Comparison of ENCODE assay signal across 33 cellular contexts in the genomic region with DNA sequence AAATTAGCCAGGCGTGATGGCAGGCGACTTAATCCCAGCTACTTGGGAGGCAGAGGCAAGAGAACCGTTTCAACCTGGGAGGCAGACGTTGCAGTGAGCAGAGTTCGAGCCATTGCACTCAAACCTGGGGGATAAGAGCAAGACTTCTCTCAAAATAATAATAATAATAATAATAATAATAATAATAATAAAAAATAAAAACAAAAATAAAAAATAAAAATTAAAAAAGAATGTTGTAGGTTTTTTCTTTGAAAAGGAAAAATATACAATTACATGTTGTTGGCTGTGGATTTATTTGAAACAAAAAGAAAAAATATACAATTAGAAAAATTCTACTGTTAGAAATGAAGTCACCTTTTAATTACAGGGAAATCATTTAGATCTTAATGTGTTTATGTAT. TPM values are rescaled to one million over a fixed set of nuclear protein-coding genes. Genes with fewer than 3 reads are reported as not detected.
"Had no signal": no experiment of that assay in that cellular context is flagged by ENCODE, and none has a peak within 500 bp of the region (broad histone marks: within the 10 kb centered on the region; RNA-seq: fewer than 3 reads in every experiment).

No MANE protein-coding gene starts in this region.

- H3K36me3 ChIP-seq: stomach, suprapubic skin, thoracic aorta, thyroid gland, tibial artery, tibial nerve, transverse colon, upper lobe of left lung, upper lobe of right lung, uterus, vagina had no signal

- H3K4me1 Mint-ChIP-seq: stimulated activated effector memory CD8-positive, alpha-beta T cell treated with anti-CD3 and anti-CD28 coated beads, Interleukin-12 subunit alpha, Interleukin-12 subunit beta, amount 100 ng/mL, for 72 hours; stimulated activated memory B cell treated with anti-CD40 and anti-IgM and Interleukin-4, amounts not matched to agents 10 μg/mL and 1 μg/mL and 100 μg/mL, for 72 hours; stimulated activated naive B cell treated with anti-CD40 and anti-IgM and Interleukin-4, amounts not matched to agents 10 μg/mL and 1 μg/mL and 100 μg/mL, for 72 hours; stimulated activated naive CD8-positive, alpha-beta T cell treated with anti-CD3 and anti-CD28 coated beads, Interleukin-15, amount 100 ng/mL, for 72 hours had no signal

- H3K4me3 Mint-ChIP-seq: stimulated activated effector memory CD8-positive, alpha-beta T cell treated with anti-CD3 and anti-CD28 coated beads, Interleukin-12 subunit alpha, Interleukin-12 subunit beta, amount 100 ng/mL, for 72 hours; stimulated activated memory B cell treated with anti-CD40 and anti-IgM and Interleukin-4, amounts not matched to agents 10 μg/mL and 1 μg/mL and 100 μg/mL, for 72 hours; stimulated activated naive B cell treated with anti-CD40 and anti-IgM and Interleukin-4, amounts not matched to agents 10 μg/mL and 1 μg/mL and 100 μg/mL, for 72 hours; stimulated activated naive CD8-positive, alpha-beta T cell treated with anti-CD3 and anti-CD28 coated beads, Interleukin-15, amount 100 ng/mL, for 72 hours; stimulated activated naive CD8-positive, alpha-beta T cell treated with anti-CD3 and anti-CD28 coated beads, Interleukin-15, Interleukin-2, amounts not matched to agents 100 ng/mL and 50 ng/mL, for 24 hours; type B pancreatic cell had no signal

- H3K9me3 ChIP-seq: stomach, suprapubic skin, testis, thoracic aorta, thyroid gland, tibial artery, tibial nerve, transverse colon, upper lobe of left lung, upper lobe of right lung, uterus, vagina had no signal

- H3K4me3 ChIP-seq: stomach, suprapubic skin, testis, thoracic aorta, thyroid gland, tibial artery, tibial nerve, transverse colon, upper lobe of left lung, upper lobe of right lung, uterus, vagina had no signal

- H3K36me3 Mint-ChIP-seq: stimulated activated effector memory CD8-positive, alpha-beta T cell treated with anti-CD3 and anti-CD28 coated beads, Interleukin-12 subunit alpha, Interleukin-12 subunit beta, amount 100 ng/mL, for 72 hours; stimulated activated memory B cell treated with anti-CD40 and anti-IgM and Interleukin-4, amounts not matched to agents 10 μg/mL and 1 μg/mL and 100 μg/mL, for 72 hours; stimulated activated naive B cell treated with anti-CD40 and anti-IgM and Interleukin-4, amounts not matched to agents 10 μg/mL and 1 μg/mL and 100 μg/mL, for 72 hours; type B pancreatic cell had no signal

- H3K4me1 ChIP-seq: suprapubic skin, testis, thyroid gland, tibial artery, tibial nerve, transverse colon, upper lobe of left lung, upper lobe of right lung, uterus, vagina had no signal

- H3K27ac Mint-ChIP-seq: stimulated activated effector memory CD8-positive, alpha-beta T cell treated with anti-CD3 and anti-CD28 coated beads, Interleukin-12 subunit alpha, Interleukin-12 subunit beta, amount 100 ng/mL, for 72 hours; stimulated activated memory B cell treated with anti-CD40 and anti-IgM and Interleukin-4, amounts not matched to agents 10 μg/mL and 1 μg/mL and 100 μg/mL, for 72 hours; stimulated activated naive B cell treated with anti-CD40 and anti-IgM and Interleukin-4, amounts not matched to agents 10 μg/mL and 1 μg/mL and 100 μg/mL, for 72 hours; stimulated activated naive CD8-positive, alpha-beta T cell treated with anti-CD3 and anti-CD28 coated beads, Interleukin-15, amount 100 ng/mL, for 72 hours; stimulated activated naive CD8-positive, alpha-beta T cell treated with anti-CD3 and anti-CD28 coated beads, Interleukin-15, Interleukin-2, amounts not matched to agents 100 ng/mL and 50 ng/mL, for 24 hours; type B pancreatic cell had no signal

- DNase-seq: stimulated activated CD4-positive, alpha-beta T cell treated with anti-CD3 and anti-CD28 coated beads, Interleukin-2, amount 100 ng/mL, for 48 hours; stimulated activated CD4-positive, alpha-beta T cell treated with anti-CD3 and anti-CD28 coated beads, Interleukin-4, amount 100 ng/mL, for 1 hour; stimulated activated CD4-positive, alpha-beta T cell treated with anti-CD3 and anti-CD28 coated beads, Interleukin-4, amount 100 ng/mL, for 24 hours; stimulated activated CD4-positive, alpha-beta T cell treated with anti-CD3 and anti-CD28 coated beads, Interleukin-4, amount 100 ng/mL, for 4 hours; stimulated activated CD8-positive, alpha-beta memory T cell treated with anti-CD3 and anti-CD28 coated beads, Interleukin-4, amount 100 ng/mL, for 48 hours; stimulated activated naive B cell treated with anti-CD40 and anti-IgM and Interleukin-4, amounts not matched to agents 10 μg/mL and 1 μg/mL and 100 μg/mL, for 72 hours; stimulated activated naive CD4-positive, alpha-beta T cell; stimulated activated naive CD4-positive, alpha-beta T cell treated with Interleukin-2 at 50 U/mL for 16 hours; stimulated activated naive CD8-positive, alpha-beta T cell treated with anti-CD3 and anti-CD28 coated beads, Interleukin-15, amount 100 ng/mL, for 72 hours; stimulated activated naive CD8-positive, alpha-beta T cell treated with anti-CD3 and anti-CD28 coated beads, Interleukin-15, Interleukin-2, amounts not matched to agents 100 U/mL and 50 U/mL, for 24 hours; stomach; substantia nigra; testis; thyroid gland; tibial artery; transverse colon; trophoblast cell; upper lobe of left lung; upper lobe of right lung; uterus had no signal

- H3K27ac ChIP-seq: stomach, suprapubic skin, testis, thoracic aorta, thyroid gland, tibial artery, tibial nerve, transverse colon, upper lobe of left lung, upper lobe of right lung, uterus, vagina had no signal

- H3K9me3 Mint-ChIP-seq: stimulated activated effector memory CD8-positive, alpha-beta T cell treated with anti-CD3 and anti-CD28 coated beads, Interleukin-12 subunit alpha, Interleukin-12 subunit beta, amount 100 ng/mL, for 72 hours; stimulated activated memory B cell treated with anti-CD40 and anti-IgM and Interleukin-4, amounts not matched to agents 10 μg/mL and 1 μg/mL and 100 μg/mL, for 72 hours; stimulated activated naive B cell treated with anti-CD40 and anti-IgM and Interleukin-4, amounts not matched to agents 10 μg/mL and 1 μg/mL and 100 μg/mL, for 72 hours; stimulated activated naive CD8-positive, alpha-beta T cell treated with anti-CD3 and anti-CD28 coated beads, Interleukin-15, amount 100 ng/mL, for 72 hours; stimulated activated naive CD8-positive, alpha-beta T cell treated with anti-CD3 and anti-CD28 coated beads, Interleukin-15, Interleukin-2, amounts not matched to agents 100 ng/mL and 50 ng/mL, for 24 hours; type B pancreatic cell had no signal

- ATAC-seq: stimulated activated effector memory CD8-positive, alpha-beta T cell treated with anti-CD3 and anti-CD28 coated beads, Interleukin-12 subunit alpha, Interleukin-12 subunit beta, amount 100 ng/mL, for 72 hours; stimulated activated memory B cell treated with anti-CD40 and anti-IgM and Interleukin-4, amounts not matched to agents 10 μg/mL and 1 μg/mL and 100 μg/mL, for 72 hours; stimulated activated naive B cell treated with anti-CD40 and anti-IgM and Interleukin-4, amounts not matched to agents 10 μg/mL and 1 μg/mL and 100 μg/mL, for 72 hours; stimulated activated naive CD8-positive, alpha-beta T cell treated with anti-CD3 and anti-CD28 coated beads, Interleukin-15, amount 100 ng/mL, for 72 hours; stimulated activated naive CD8-positive, alpha-beta T cell treated with anti-CD3 and anti-CD28 coated beads, Interleukin-15, Interleukin-2, amounts not matched to agents 100 U/mL and 50 U/mL, for 24 hours; upper lobe of right lung had no signal

- FAIRE-seq: urothelium cell line had no signal

RNA-seq across cellular contexts. Expression of a gene that starts 11.5 kb away (rescaled TPM):
- total RNA-seq: stomach, subcutaneous adipose tissue, suprapubic skin, temporal lobe, thoracic aorta, thyroid gland, tibial nerve, transverse colon, upper lobe of left lung, upper lobe of right lung, ureter, urinary bladder, uterus, vagina had no signal

RNA-seq across cellular contexts. Expression of a gene that starts 28.2 kb away (rescaled TPM):
- total RNA-seq: subcutaneous adipose tissue, suprapubic skin, thoracic aorta, thyroid gland, tibial nerve, transverse colon, upper lobe of left lung, upper lobe of right lung, ureter, vagina had no signal

RNA-seq across cellular contexts. Expression of a gene that starts 32.6 kb away (rescaled TPM):
- total RNA-seq: subcutaneous adipose tissue, suprapubic skin, transverse colon, upper lobe of right lung, ureter, urinary bladder, vagina had no signal
